ENCODE assay signal across 1 cellular context in genomic region chr5:139755892-139756671, GRCh38.
A peak's percentile ranks its signal among the peaks of the same experiment; 100 is the strongest.
TF ChIP-seq lines count a peak whose summit lies in the region.

No MANE protein-coding gene starts in this region.

TF ChIP-seq in HEK293, 187 proteins besides CTCF, POLR2A, EP300 and RAD21 (continued from another document):
- no peak for TF ChIP-seq ZNF26 (tag by site-specific recombination; IDR thresholded peaks at IDR 0.05)
- no peak for TF ChIP-seq ZNF488 (tag by site-specific recombination; IDR thresholded peaks at IDR 0.05)
- no peak for TF ChIP-seq ZNF514 (tag by site-specific recombination; IDR thresholded peaks at IDR 0.05)
- TF ChIP-seq ZNF354C (tag by site-specific recombination; IDR thresholded peaks at IDR 0.05; ENCODE audit: borderline replicate concordance, low read depth) = no peak
- TF ChIP-seq ZFHX2 (tag by site-specific recombination; conservative IDR thresholded peaks at IDR 0.05) = peak; percentile 93
- peak; percentile 64 for TF ChIP-seq ZNF366 (tag by site-specific recombination; conservative IDR thresholded peaks at IDR 0.05)
- no peak for TF ChIP-seq ZNF248 (tag by site-specific recombination; IDR thresholded peaks at IDR 0.05)
- TF ChIP-seq ZBTB11 (tag by site-specific recombination; conservative IDR thresholded peaks at IDR 0.05; ENCODE audit: low read depth) = 0 out of 2 replicates have a peak, but pooled peaks have one; percentile 16
- no peak for TF ChIP-seq ZNF776 (tag by site-specific recombination; IDR thresholded peaks at IDR 0.05; ENCODE audit: borderline replicate concordance)
- TF ChIP-seq ZNF621 (tag by site-specific recombination; IDR thresholded peaks at IDR 0.05) = no peak
- TF ChIP-seq ZNF18 (tag by site-specific recombination; IDR thresholded peaks at IDR 0.05) = peak; percentile 20; the same call in 1 of the 2 replicates
- no peak for TF ChIP-seq PRDM6 (tag by site-specific recombination; IDR thresholded peaks at IDR 0.05)
- no peak for TF ChIP-seq ZNF571 (tag by site-specific recombination; IDR thresholded peaks at IDR 0.05)
- no peak for TF ChIP-seq ZNF670 (tag by site-specific recombination; IDR thresholded peaks at IDR 0.05; ENCODE audit: low read depth)
- TF ChIP-seq ZNF416 (tag by site-specific recombination; IDR thresholded peaks at IDR 0.05) = no peak
- no peak for TF ChIP-seq ZSCAN18 (tag by site-specific recombination; IDR thresholded peaks at IDR 0.05)
- TF ChIP-seq HOXD13 (CRISPR knock-in tag; IDR thresholded peaks at IDR 0.05; ENCODE audit: borderline replicate concordance) = no peak
- TF ChIP-seq WT1 (tag by site-specific recombination; IDR thresholded peaks at IDR 0.05) = peak; percentile 80
- TF ChIP-seq FEZF1 (tag by site-specific recombination; IDR thresholded peaks at IDR 0.05) = peak; percentile 76
- no peak for TF ChIP-seq ZBTB44 (tag by site-specific recombination; IDR thresholded peaks at IDR 0.05)
- TF ChIP-seq ZIC2 (tag by site-specific recombination; IDR thresholded peaks at IDR 0.05) = peak; percentile 87
- no peak for TF ChIP-seq ZBTB20 (tag by site-specific recombination; IDR thresholded peaks at IDR 0.05)
- TF ChIP-seq ZNF701 (tag by site-specific recombination; IDR thresholded peaks at IDR 0.05) = no peak
- TF ChIP-seq ZNF777 (tag by site-specific recombination; IDR thresholded peaks at IDR 0.05; ENCODE audit: borderline replicate concordance) = no peak
- no peak for TF ChIP-seq ZNF626 (tag by site-specific recombination; IDR thresholded peaks at IDR 0.05)
- TF ChIP-seq ZNF76 (tag by site-specific recombination; IDR thresholded peaks at IDR 0.05; ENCODE audit: borderline replicate concordance, low read depth) = peak; percentile 41; the same call in 1 of the 2 replicates
